ENCODE assay signal across 8 cellular contexts in the genomic region with DNA sequence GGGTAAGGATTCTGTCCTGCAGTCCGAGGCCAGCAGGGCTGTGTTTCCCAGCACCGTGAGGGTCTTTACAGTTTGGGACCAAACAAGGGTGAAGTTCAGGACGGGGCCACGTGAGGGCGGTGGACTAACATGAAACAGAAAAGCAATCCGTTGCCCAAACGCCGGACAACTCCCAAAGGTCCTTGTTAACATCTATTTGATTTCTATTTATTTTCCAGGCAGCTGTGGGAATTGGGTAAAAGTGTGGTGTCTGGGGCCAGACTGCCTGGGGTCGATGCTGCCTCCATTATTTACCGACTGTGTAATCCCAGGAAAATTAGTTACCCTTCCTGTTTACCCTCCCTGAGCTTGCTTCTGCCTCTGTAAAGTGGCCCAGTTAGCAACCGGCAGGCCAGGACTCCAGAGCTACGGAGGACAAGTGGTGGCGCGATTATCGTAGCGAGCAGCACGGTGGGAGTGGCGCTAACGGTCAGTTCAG.
DNase-seq lines count a peak whose midpoint lies in the region; ATAC-seq and FAIRE-seq lines count a peak whose summit lies in the region.

No MANE protein-coding gene starts in this region.

- H3K4me1 Mint-ChIP-seq in dendritic cell treated with granulocyte-macrophage colony-stimulating factor and Interleukin-4, amounts not matched to agents 40 ng/mL and 50 ng/mL, for 4 days (ENCODE audit: low read depth): peaks cover 5% of the 10 kb centered on the region

- no peaks in the 10 kb centered on the region for H3K9me3 Mint-ChIP-seq in dendritic cell treated with granulocyte-macrophage colony-stimulating factor and Interleukin-4, amounts not matched to agents 40 ng/mL and 50 ng/mL, for 4 days

- H3K27me3 Mint-ChIP-seq in dendritic cell treated with granulocyte-macrophage colony-stimulating factor and Interleukin-4, amounts not matched to agents 40 ng/mL and 50 ng/mL, for 4 days: peaks cover 10% of the 10 kb centered on the region

- peak overlapping the region; percentile 37 for H3K4me3 Mint-ChIP-seq in dendritic cell treated with granulocyte-macrophage colony-stimulating factor and Interleukin-4, amounts not matched to agents 40 ng/mL and 50 ng/mL, for 4 days

- DNase-seq in Ammon's horn (ENCODE audit: low spot score): peak; percentile 81
- peak; percentile 20 for DNase-seq in GM19239 (ENCODE audit: insufficient read length, low spot score)
- peak; percentile 14 for DNase-seq in NCI-H1105 (lab: John Stamatoyannopoulos, UW)
- DNase-seq in UCSD-AML1 (lab: John Stamatoyannopoulos, UW; ENCODE audit: unreplicated experiment): peak; percentile 53
- peak; percentile 93 for DNase-seq in left kidney (ENCODE audit: low read depth, low spot score)
- peak; percentile 48 for DNase-seq in stimulated activated CD4-positive, alpha-beta T cell treated with anti-CD3 and anti-CD28 coated beads, Interleukin-4, amount 100 ng/mL, for 24 hours

- H3K27ac Mint-ChIP-seq in dendritic cell treated with granulocyte-macrophage colony-stimulating factor and Interleukin-4, amounts not matched to agents 40 ng/mL and 50 ng/mL, for 4 days: no peak overlapping the region

- FAIRE-seq in GM19239 (lab: Jason Lieb, UNC): no peak

- intact Hi-C loops in dendritic cell treated with granulocyte-macrophage colony-stimulating factor and Interleukin-4, amounts not matched to agents 40 ng/mL and 50 ng/mL, for 4 days (cut with micrococcal nuclease): loop anchor here (1.0 kb wide), 1 partner anchor 218 kb away; no protein-coding TSS in a partner anchor

- no peak for ATAC-seq in HG02840 (IDR thresholded peaks at IDR 0.05; ENCODE audit: low FRiP score, unreplicated experiment)

- H3K36me3 Mint-ChIP-seq in dendritic cell treated with granulocyte-macrophage colony-stimulating factor and Interleukin-4, amounts not matched to agents 40 ng/mL and 50 ng/mL, for 4 days (ENCODE audit: low read depth): no peaks in the 10 kb centered on the region

Comparison
In these comparisons a context has a peak if more than half of its experiments do, and no peak if none do; other contexts are left out.
1. DNase-seq: peak in every context shown above with its lines; median percentile 93 in left kidney; 81 in Ammon's horn; 53 in UCSD-AML1; 48 in stimulated activated CD4-positive, alpha-beta T cell treated with anti-CD3 and anti-CD28 coated beads, Interleukin-4, amount 100 ng/mL, for 24 hours; 20 in GM19239; 14 in NCI-H1105.